ENCODE assay signal across 14 cellular contexts in genomic region chr1:197224160-197224559, GRCh38. TPM values are rescaled to one million over a fixed set of nuclear protein-coding genes. Genes with fewer than 3 reads are reported as not detected.
DNase-seq lines count a peak whose midpoint lies in the region; ATAC-seq and TF ChIP-seq lines count a peak whose summit lies in the region.
"Had no signal": no experiment of that assay in that cellular context is flagged by ENCODE, and none has a peak within 500 bp of the region (broad histone marks: within the 10 kb centered on the region; RNA-seq: fewer than 3 reads in every experiment).

No MANE protein-coding gene starts in this region.

- TF ChIP-seq POLR2A in body of pancreas (IDR thresholded peaks at IDR 0.05), result no peak
- TF ChIP-seq POLR2A in right lobe of liver (IDR thresholded peaks at IDR 0.05), result no peak

- H2AFZ ChIP-seq in MM.1S (ENCODE audit: low read length), result no peak overlapping the region

- no peaks in the 10 kb centered on the region for H3K4me1 ChIP-seq in body of pancreas
- no peaks in the 10 kb centered on the region for H3K4me1 ChIP-seq in right lobe of liver
- H3K4me1 ChIP-seq in MM.1S (ENCODE audit: low read length), result no peaks in the 10 kb centered on the region
- H3K4me1 ChIP-seq: sigmoid colon had no signal

- H3K4me1 Mint-ChIP-seq in type B pancreatic cell (ENCODE audit: unreplicated experiment), result no peaks in the 10 kb centered on the region
- H3K4me1 Mint-ChIP-seq in activated CD8-positive, alpha-beta memory T cell treated with anti-CD3 and anti-CD28 coated beads, Interleukin-2, amount 10 ng/mL, durations not matched to agents 7 days and 5 days, result peaks cover 2% of the 10 kb centered on the region
- H3K4me1 Mint-ChIP-seq: IgD-negative memory B cell had no signal

- no peaks in the 10 kb centered on the region for H4K20me1 ChIP-seq in MM.1S (ENCODE audit: insufficient read depth, low read length)

- no peaks in the 10 kb centered on the region for H3K9me2 ChIP-seq in MM.1S (replicated peaks; ENCODE audit: insufficient read depth, low read length)

- no peaks in the 10 kb centered on the region for H3K9me3 Mint-ChIP-seq in type B pancreatic cell
- H3K9me3 Mint-ChIP-seq in activated CD8-positive, alpha-beta memory T cell treated with anti-CD3 and anti-CD28 coated beads, Interleukin-2, amount 10 ng/mL, durations not matched to agents 7 days and 5 days (ENCODE audit: low read depth), result no peaks in the 10 kb centered on the region
- H3K9me3 Mint-ChIP-seq: IgD-negative memory B cell had no signal

- no peak overlapping the region for H3K27ac ChIP-seq in body of pancreas
- H3K27ac ChIP-seq in right lobe of liver, result no peak overlapping the region
- no peak overlapping the region for H3K27ac ChIP-seq in MM.1S (ENCODE audit: low read length)
- H3K27ac ChIP-seq: epithelial cell of prostate, sigmoid colon had no signal

- H3K4me3 Mint-ChIP-seq in type B pancreatic cell, result no peak overlapping the region
- no peak overlapping the region for H3K4me3 Mint-ChIP-seq in activated CD8-positive, alpha-beta memory T cell treated with anti-CD3 and anti-CD28 coated beads, Interleukin-2, amount 10 ng/mL, durations not matched to agents 7 days and 5 days
- H3K4me3 Mint-ChIP-seq: IgD-negative memory B cell had no signal

- H3F3A ChIP-seq in MM.1S (ENCODE audit: insufficient read depth, low read length), result no peaks in the 10 kb centered on the region

- H3K27ac Mint-ChIP-seq in type B pancreatic cell, result no peak overlapping the region
- no peak overlapping the region for H3K27ac Mint-ChIP-seq in activated CD8-positive, alpha-beta memory T cell treated with anti-CD3 and anti-CD28 coated beads, Interleukin-2, amount 10 ng/mL, durations not matched to agents 7 days and 5 days
- H3K27ac Mint-ChIP-seq: IgD-negative memory B cell had no signal

- H3K36me3 ChIP-seq in body of pancreas (replicated peaks in 1 of 2; ENCODE audit: insufficient read depth in 1 of 2, low read depth in 2 of 2) (no peaks in the 10 kb centered on the region), right lobe of liver (no peaks in the 10 kb centered on the region), MM.1S (replicated peaks; ENCODE audit: insufficient read depth, low read length) (no peaks in the 10 kb centered on the region)
- H3K36me3 ChIP-seq: sigmoid colon had no signal

- no peaks in the 10 kb centered on the region for H3K9me3 ChIP-seq in body of pancreas
- no peaks in the 10 kb centered on the region for H3K9me3 ChIP-seq in right lobe of liver
- no peaks in the 10 kb centered on the region for H3K9me3 ChIP-seq in MM.1S (replicated peaks; ENCODE audit: insufficient read depth, low read length)
- H3K9me3 ChIP-seq: sigmoid colon had no signal

- no peak overlapping the region for H3K9ac ChIP-seq in MM.1S (ENCODE audit: low read length)

- H3K27me3 Mint-ChIP-seq in type B pancreatic cell, result no peaks in the 10 kb centered on the region
- no peaks in the 10 kb centered on the region for H3K27me3 Mint-ChIP-seq in activated CD8-positive, alpha-beta memory T cell treated with anti-CD3 and anti-CD28 coated beads, Interleukin-2, amount 10 ng/mL, durations not matched to agents 7 days and 5 days

- no peak for ATAC-seq in body of pancreas
- peak in 1 of 4 donors; percentile 34 for ATAC-seq in right lobe of liver
- no peak for ATAC-seq in activated CD8-positive, alpha-beta memory T cell treated with anti-CD3 and anti-CD28 coated beads, Interleukin-2, amount 10 ng/mL, durations not matched to agents 7 days and 5 days
- no peak for ATAC-seq in GM19328 (IDR thresholded peaks at IDR 0.05; ENCODE audit: unreplicated experiment)

- no peaks in the 10 kb centered on the region for H3K79me2 ChIP-seq in MM.1S (ENCODE audit: low read length)

- TF ChIP-seq CTCF in body of pancreas (IDR thresholded peaks at IDR 0.05) (peak in 6 of 7 experiments; percentile 6 to 44 (median 31)), right lobe of liver (IDR thresholded peaks at IDR 0.05) (peak; percentile 17 to 46 (median 34)), MM.1S (IDR thresholded peaks at IDR 0.05; ENCODE audit: low read length) (no peak), type B pancreatic cell (conservative IDR thresholded peaks at IDR 0.05) (no peak)

- DNase-seq in AML-193 (lab: John Stamatoyannopoulos, UW), result peak; percentile 3 to 8
- DNase-seq in HT-29 (ENCODE audit: low spot score), result peak; percentile 29
- no peak for DNase-seq in body of pancreas
- DNase-seq in right lobe of liver, result no peak
- DNase-seq in MM.1S, result no peak
- DNase-seq in type B pancreatic cell (ENCODE audit: extremely low spot score, unreplicated experiment), result no peak
- no peak for DNase-seq in activated CD8-positive, alpha-beta memory T cell treated with anti-CD3 and anti-CD28 coated beads, Interleukin-2, amount 10 ng/mL, durations not matched to agents 7 days and 5 days
- DNase-seq: DMS79 treated with DMSO at 0.1 percent for 48 hours, NCI-H510A, sigmoid colon had no signal

- no peaks in the 10 kb centered on the region for H3K36me3 Mint-ChIP-seq in type B pancreatic cell
- no peaks in the 10 kb centered on the region for H3K36me3 Mint-ChIP-seq in activated CD8-positive, alpha-beta memory T cell treated with anti-CD3 and anti-CD28 coated beads, Interleukin-2, amount 10 ng/mL, durations not matched to agents 7 days and 5 days

- no peaks in the 10 kb centered on the region for H3K27me3 ChIP-seq in body of pancreas
- H3K27me3 ChIP-seq in right lobe of liver, result no peaks in the 10 kb centered on the region
- H3K27me3 ChIP-seq in MM.1S (replicated peaks; ENCODE audit: insufficient read depth, low read length), result no peaks in the 10 kb centered on the region
- H3K27me3 ChIP-seq: sigmoid colon had no signal

- H3K4me2 ChIP-seq in MM.1S (ENCODE audit: low read depth, low read length), result no peak overlapping the region

- intact Hi-C loops in body of pancreas (cut with DNase I), result no loop called here
- intact Hi-C loops in right lobe of liver (cut with DNase I), result no loop called here

- no peak overlapping the region for H3K4me3 ChIP-seq in body of pancreas
- no peak overlapping the region for H3K4me3 ChIP-seq in right lobe of liver
- H3K4me3 ChIP-seq in MM.1S (ENCODE audit: low read length), result no peak overlapping the region
- H3K4me3 ChIP-seq: sigmoid colon had no signal

- WGBS in body of pancreas, 2 donors, result 49 to 59% methylated on average over 1 of the region's 1 CpG
- 46% methylated on average over 1 of the region's 1 CpG for WGBS in right lobe of liver (ENCODE audit: insufficient coverage, low coverage, low lambda C conversion rate, missing lambda C conversion rate)

- CTCF ChIA-PET in activated CD8-positive, alpha-beta memory T cell treated with anti-CD3 and anti-CD28 coated beads, Interleukin-2, amount 10 ng/mL, durations not matched to agents 7 days and 5 days (lab: Charles Lee), result no interaction called here

RNA-seq across cellular contexts. Expression of gene ZBTB41, which starts 23.1 kb away (rescaled TPM):
- 1.6 and 1.7 TPM in 2 replicates for total RNA-seq in HT-29 (2014; rRNA removed; shearing (Covaris generic))
- 1 to 10 TPM; 4.6 to 7.5 TPM for total RNA-seq in body of pancreas
- total RNA-seq in right lobe of liver, result 1 to 10 TPM; 4.3 to 5.9 (median 4.9) TPM
- 13.1 and 17.6 TPM in 2 replicates for total RNA-seq in type B pancreatic cell (ENCODE audit: low replicate concordance)
- 1 to 10 TPM; 5.6 to 6.8 TPM for total RNA-seq in activated CD8-positive, alpha-beta memory T cell treated with anti-CD3 and anti-CD28 coated beads, Interleukin-2, amount 10 ng/mL, durations not matched to agents 7 days and 5 days

RNA-seq across cellular contexts. Expression of gene CRB1, which starts 43.9 kb away (rescaled TPM):
- not detected in 2 replicates for total RNA-seq in HT-29 (2014; rRNA removed; shearing (Covaris generic))
- 10 to 100 TPM in 1 of 2 donors, under 1 TPM in 1; 0.26 to 10.2 TPM for total RNA-seq in body of pancreas
- total RNA-seq in right lobe of liver, result under 1 TPM in 1 of 6 experiments, not detected in 5; 0.29 TPM
- total RNA-seq in type B pancreatic cell (ENCODE audit: low replicate concordance), result 5.7 and 14.7 TPM in 2 replicates
- total RNA-seq in activated CD8-positive, alpha-beta memory T cell treated with anti-CD3 and anti-CD28 coated beads, Interleukin-2, amount 10 ng/mL, durations not matched to agents 7 days and 5 days, result not detected
- total RNA-seq: activated CD8-positive, alpha-beta memory T cell treated with anti-CD3 and anti-CD28 coated beads for 36 hours had no signal

Comparison
In these comparisons a context has a peak if more than half of its experiments do, and no peak if none do; other contexts are left out.
1. DNase-seq: peak in AML-193 (2 of 2) and HT-29 (single experiment); none in body of pancreas (0 of 4), right lobe of liver (0 of 3), MM.1S (single experiment), type B pancreatic cell (single experiment) and activated CD8-positive, alpha-beta memory T cell treated with anti-CD3 and anti-CD28 coated beads, Interleukin-2, amount 10 ng/mL, durations not matched to agents 7 days and 5 days (single experiment).
2. CTCF ChIP-seq: peak in body of pancreas (6 of 7) and right lobe of liver (4 of 4); none in MM.1S (single experiment) and type B pancreatic cell (single experiment).